In genomic region chr3:128698211-128699011, GRCh38 we compare ENCODE assay signal across 8 cellular contexts. TPM values are rescaled to one million over a fixed set of nuclear protein-coding genes. Genes with fewer than 3 reads are reported as not detected.
DNase-seq lines count a peak whose midpoint lies in the region; ATAC-seq and TF ChIP-seq lines count a peak whose summit lies in the region.

No MANE protein-coding gene starts in this region.

- H3K27ac Mint-ChIP-seq in stimulated activated naive B cell treated with anti-CD40 and anti-IgM and Interleukin-4, amounts not matched to agents 10 μg/mL and 1 μg/mL and 100 μg/mL, for 72 hours = peak overlapping the region; percentile 80

- no peaks in the 10 kb centered on the region for H3K27me3 Mint-ChIP-seq in stimulated activated naive B cell treated with anti-CD40 and anti-IgM and Interleukin-4, amounts not matched to agents 10 μg/mL and 1 μg/mL and 100 μg/mL, for 72 hours

- H3K4me3 Mint-ChIP-seq in stimulated activated naive B cell treated with anti-CD40 and anti-IgM and Interleukin-4, amounts not matched to agents 10 μg/mL and 1 μg/mL and 100 μg/mL, for 72 hours = peak overlapping the region; percentile 82 to 90

- peak; percentile 41 to 58 for ATAC-seq in activated CD4-positive, CD25-positive, alpha-beta regulatory T cell treated with anti-CD3 and anti-CD28 coated beads, Interleukin-2, amount 50 U/mL, for 24 hours
- peak; percentile 78 for ATAC-seq in stimulated activated naive B cell treated with anti-CD40 and anti-IgM and Interleukin-4, amounts not matched to agents 10 μg/mL and 1 μg/mL and 100 μg/mL, for 72 hours (replicated peaks)
- ATAC-seq in HG03097 (IDR thresholded peaks at IDR 0.05; ENCODE audit: low FRiP score, unreplicated experiment) = no peak

- peaks cover 9 to 15% of the 10 kb centered on the region in 2 donors for H3K4me1 Mint-ChIP-seq in stimulated activated naive B cell treated with anti-CD40 and anti-IgM and Interleukin-4, amounts not matched to agents 10 μg/mL and 1 μg/mL and 100 μg/mL, for 72 hours

- no peaks in the 10 kb centered on the region for H3K36me3 Mint-ChIP-seq in stimulated activated naive B cell treated with anti-CD40 and anti-IgM and Interleukin-4, amounts not matched to agents 10 μg/mL and 1 μg/mL and 100 μg/mL, for 72 hours

- TF ChIP-seq CTCF in WI38 (IDR thresholded peaks at IDR 0.05; ENCODE audit: low read depth, low read length) (no peak), liver (IDR thresholded peaks at IDR 0.05; ENCODE audit: low read depth, low read length, missing input control) (no peak)

- peak overlapping the region; percentile 48 to 69 for H3K9ac ChIP-seq in duodenal mucosa (ENCODE audit: low read depth in 1 of 2, low read length in 2 of 2)
- H3K9ac ChIP-seq in liver (ENCODE audit: low read depth in 1 of 2, low read length in 2 of 2) = no peak overlapping the region

- no peak overlapping the region for H3K27ac ChIP-seq in duodenal mucosa (ENCODE audit: low read depth, low read length)
- H3K27ac ChIP-seq in liver (ENCODE audit: low read depth in 1 of 2, low read length in 2 of 2) = peak overlapping the region in 1 of 2 donors; percentile 63

- no peak for TF ChIP-seq RAD21 in liver (IDR thresholded peaks at IDR 0.05)

- H3K36me3 ChIP-seq in duodenal mucosa (ENCODE audit: control insufficient read depth in 1 of 2, insufficient read depth in 2 of 2, low read length in 2 of 2) = no peaks in the 10 kb centered on the region
- no peaks in the 10 kb centered on the region for H3K36me3 ChIP-seq in liver (ENCODE audit: control insufficient read depth in 4 of 4, insufficient read depth in 3 of 4, low read depth in 1 of 4, low read length in 3 of 4)

- 2% methylated on average over 53 of the region's 53 CpGs for WGBS in liver

- peak overlapping the region; percentile 24; the same call in 1 of the 2 replicates for H3K4me3 ChIP-seq in WI38 (ENCODE audit: low read depth, low read length)
- peak overlapping the region; percentile 73 to 75 for H3K4me3 ChIP-seq in duodenal mucosa (ENCODE audit: low read depth in 1 of 2, low read length in 2 of 2)
- peak overlapping the region; percentile 54 to 69 (median 55) for H3K4me3 ChIP-seq in liver (ENCODE audit: low read depth in 1 of 3, low read length in 3 of 3)

- DNase-seq in activated CD4-positive, CD25-positive, alpha-beta regulatory T cell treated with anti-CD3 and anti-CD28 coated beads, Interleukin-2, amount 50 U/mL, for 72 hours = no peak
- DNase-seq in stimulated activated naive B cell treated with anti-CD40 and anti-IgM and Interleukin-4, amounts not matched to agents 10 μg/mL and 1 μg/mL and 100 μg/mL, for 72 hours = peak; percentile 15
- DNase-seq in NCI-H1436 (lab: John Stamatoyannopoulos, UW) = no peak

- no peaks in the 10 kb centered on the region for H3K9me3 Mint-ChIP-seq in stimulated activated naive B cell treated with anti-CD40 and anti-IgM and Interleukin-4, amounts not matched to agents 10 μg/mL and 1 μg/mL and 100 μg/mL, for 72 hours

- H3K9me3 ChIP-seq in duodenal mucosa (ENCODE audit: control insufficient read depth in 1 of 2, low read length in 2 of 2) (no peaks in the 10 kb centered on the region), liver (ENCODE audit: control insufficient read depth in 4 of 4, low read length in 3 of 4) (no peaks in the 10 kb centered on the region)

- H3K4me1 ChIP-seq in duodenal mucosa (ENCODE audit: control insufficient read depth in 1 of 2, insufficient read depth in 2 of 2, low read length in 2 of 2) = no peaks in the 10 kb centered on the region
- peaks cover 0 to 3% (median 0%) of the 10 kb centered on the region in 4 donors for H3K4me1 ChIP-seq in liver (ENCODE audit: control insufficient read depth in 4 of 4, insufficient read depth in 4 of 4, low read length in 3 of 4)

- H3K27me3 ChIP-seq in duodenal mucosa (ENCODE audit: control insufficient read depth in 1 of 2, insufficient read depth in 2 of 2, low read length in 2 of 2) (no peaks in the 10 kb centered on the region), liver (ENCODE audit: control insufficient read depth in 4 of 4, insufficient read depth in 4 of 4, low read length in 3 of 4) (no peaks in the 10 kb centered on the region)

TF ChIP-seq in liver, 16 proteins besides CTCF, POLR2A, EP300 and RAD21:
- TF ChIP-seq JUND (IDR thresholded peaks at IDR 0.05) (no peak), TAF1 (conservative IDR thresholded peaks at IDR 0.05) (no peak), FOXA1 (IDR thresholded peaks at IDR 0.05) (no peak), HNF4G (IDR thresholded peaks at IDR 0.05) (no peak), RXRA (IDR thresholded peaks at IDR 0.05) (no peak), FOXA2 (IDR thresholded peaks at IDR 0.05) (no peak), YY1 (IDR thresholded peaks at IDR 0.05) (no peak), EGR1 (IDR thresholded peaks at IDR 0.05; ENCODE audit: low read depth in 2 of 2) (no peak), ATF3 (IDR thresholded peaks at IDR 0.05) (no peak), HNF4A (conservative IDR thresholded peaks at IDR 0.05) (no peak), ZBTB33 (IDR thresholded peaks at IDR 0.05) (no peak)

RNA-seq across cellular contexts. Expression of gene RAB7A, which starts 27.6 kb away (rescaled TPM):
- total RNA-seq in liver = 10 to 100 TPM; 34.6 to 39.1 TPM
- 10 to 100 TPM; 87.7 to 90.6 TPM for polyA plus RNA-seq in liver

RNA-seq across cellular contexts. Expression of gene RPN1, which starts 47.8 kb away (rescaled TPM):
- 100 to 1,000 TPM; 252 to 407 TPM for total RNA-seq in liver
- 100 to 1,000 TPM; 132 to 247 TPM for polyA plus RNA-seq in liver

Comparison
In these comparisons a context has a peak if more than half of its experiments do, and no peak if none do; other contexts are left out.
1. H3K4me3 ChIP-seq: peak in every context shown above with its lines; median percentile 74 in duodenal mucosa; 55 in liver; 24 in WI38.
2. H3K9ac ChIP-seq: peak in duodenal mucosa (2 of 2); none in liver (0 of 2).